21 cellular contexts compared by ENCODE assay signal in the genomic region with DNA sequence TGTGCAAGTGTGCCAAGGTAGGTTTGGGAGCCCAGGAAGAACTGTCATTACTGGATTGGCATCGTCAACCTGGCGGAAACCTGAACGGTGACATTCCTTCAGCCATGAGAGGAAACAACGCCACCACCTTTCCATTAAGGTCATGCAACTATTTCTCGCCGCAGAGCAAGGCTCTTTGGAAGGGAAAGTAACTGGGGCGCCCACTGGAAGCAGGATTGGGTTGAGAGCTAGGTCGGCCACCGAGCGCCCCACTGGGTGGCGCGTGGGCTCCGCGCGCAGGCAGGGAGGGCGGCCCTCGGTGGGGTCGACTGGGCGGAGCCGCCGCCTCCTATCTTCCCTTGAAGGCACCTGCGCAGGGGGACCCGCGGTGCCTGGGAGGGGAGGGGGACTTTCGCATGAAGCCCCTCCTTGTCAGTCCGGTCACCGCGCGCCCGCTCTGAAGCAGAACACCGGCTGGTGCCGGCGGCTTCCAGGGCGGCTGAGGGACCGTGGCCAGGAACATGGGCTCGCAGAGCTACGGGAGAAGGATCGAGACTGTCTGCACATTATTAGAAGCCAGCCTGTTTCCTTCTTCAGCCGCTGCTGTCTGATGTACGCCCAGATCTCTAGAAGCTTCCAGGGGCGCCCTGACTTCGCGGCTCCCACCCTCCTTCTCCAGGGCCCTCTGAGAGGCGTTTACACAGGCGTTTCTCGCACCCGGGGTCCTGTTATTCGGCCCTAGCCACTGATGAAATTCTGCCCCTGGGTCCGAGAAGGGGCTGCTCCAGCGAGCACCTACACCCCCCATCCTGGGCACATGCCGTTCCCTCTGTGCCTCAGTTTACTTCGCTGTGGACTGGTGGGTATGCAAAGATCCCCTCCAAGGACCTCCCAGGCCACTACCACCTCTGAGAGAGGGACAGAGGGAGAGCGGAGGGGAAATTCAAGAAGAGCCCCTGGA. TPM values are rescaled to one million over a fixed set of nuclear protein-coding genes. Genes with fewer than 3 reads are reported as not detected.
DNase-seq lines count a peak whose midpoint lies in the region; ATAC-seq, FAIRE-seq and TF ChIP-seq lines count a peak whose summit lies in the region.
"Had no signal": no experiment of that assay in that cellular context is flagged by ENCODE, and none has a peak within 500 bp of the region (broad histone marks: within the 10 kb centered on the region; RNA-seq: fewer than 3 reads in every experiment).

No MANE protein-coding gene starts in this region.

- no peak for FAIRE-seq in kidney (lab: Jason Lieb, UNC)

- 13 to 32% (median 21%) methylated on average over 15 to 53 of the region's 53 CpGs for WGBS in stomach, 5 donors

- H3K4me3 ChIP-seq in dorsolateral prefrontal cortex, result peak overlapping the region in 56 of 59 donors; percentile 16 to 69 (median 50)
- peak overlapping the region in 1 of 2 donors; percentile 35 for H3K4me3 ChIP-seq in kidney (ENCODE audit: low read length in 2 of 2)
- H3K4me3 ChIP-seq in stomach, result peak overlapping the region; percentile 14 to 28 (median 20)
- H3K4me3 ChIP-seq: smooth muscle cell had no signal

- H3K27me3 ChIP-seq in dorsolateral prefrontal cortex (peaks cover 0 to 36% (median 16%) of the 10 kb centered on the region in 45 donors), stomach (peaks cover 0 to 52% (median 26%) of the 10 kb centered on the region in 3 donors)

- intact Hi-C loops in dorsolateral prefrontal cortex (cut with DNase I), result loop anchor here (5.0 to 10.0 kb wide), 3 partner anchors 84 to 207 kb away; partner anchors contain the start of gene ZNF892 (in 1 of the 2)
- intact Hi-C loops in kidney (cut with DNase I), result no loop called here
- intact Hi-C loops in stomach (cut with DNase I; ENCODE audit: low total_unique reads), result no loop called here
- intact Hi-C loops in left colon (cut with DNase I, micrococcal nuclease), result no loop called here

- DNase-seq in activated effector memory CD4-positive, alpha-beta T cell treated with anti-CD3 and anti-CD28 coated beads, Interleukin-2, amount 50 U/mL, for 16 hours, result peak; percentile 54
- no peak for DNase-seq in activated effector memory CD4-positive, alpha-beta T cell treated with Interleukin-2 at 50 U/mL for 16 hours
- DNase-seq in dorsolateral prefrontal cortex (peak in 4 of 10 donors; percentile 21 to 58 (median 26)), kidney (peak; percentile 72), stomach (no peak), HPDE6-E6E7 (ENCODE audit: extremely low spot score) (no peak), left colon (no peak)
- DNase-seq in activated CD4-positive, CD25-positive, alpha-beta regulatory T cell (lab: John Stamatoyannopoulos, UW), result no peak
- DNase-seq: activated CD4-positive, alpha-beta T cell treated with anti-CD3 and anti-CD28 coated beads for 4 hours; effector memory CD4-positive, alpha-beta T cell; foreskin melanocyte; GOT3; kidney glomerular epithelial cell; NCI-H1694; NCI-H446 treated with DMSO at 0.1 percent for 48 hours; nephron progenitor cell; T-cell had no signal

- no peaks in the 10 kb centered on the region for H3K36me3 ChIP-seq in kidney (ENCODE audit: control insufficient read depth in 1 of 2, insufficient read depth in 2 of 2, low read length in 2 of 2)
- H3K36me3 ChIP-seq in stomach, result no peaks in the 10 kb centered on the region

- no peak for TF ChIP-seq EP300 in stomach (IDR thresholded peaks at IDR 0.05)

- no peak for ATAC-seq in left colon
- ATAC-seq: Panc1 had no signal

- H3K9ac ChIP-seq in kidney (ENCODE audit: low read length in 2 of 2), result peak overlapping the region in 1 of 2 donors; percentile 46
- H3K9ac ChIP-seq: KMS-11 had no signal

- TF ChIP-seq CTCF in dorsolateral prefrontal cortex (IDR thresholded peaks at IDR 0.05 in 54 of 56, conservative IDR thresholded peaks at IDR 0.05 in 2 of 56; ENCODE audit: low read depth in 1 of 56, partially characterized antibody in 56 of 56), result peak in 53 of 56 donors; percentile 12 to 81 (median 52)
- TF ChIP-seq CTCF in kidney (IDR thresholded peaks at IDR 0.05; ENCODE audit: borderline replicate concordance, extremely low read depth, insufficient read depth), result peak; percentile 19
- TF ChIP-seq CTCF in stomach (IDR thresholded peaks at IDR 0.05), result no peak

- peak overlapping the region in 4 of 59 donors; percentile 18 to 62 (median 50) for H3K27ac ChIP-seq in dorsolateral prefrontal cortex
- peak overlapping the region; percentile 47 to 51 for H3K27ac ChIP-seq in kidney (ENCODE audit: low read depth in 2 of 2, low read length in 2 of 2)
- H3K27ac ChIP-seq in stomach, result no peak overlapping the region
- H3K27ac ChIP-seq: KMS-11 had no signal

- TF ChIP-seq POLR2A in stomach (IDR thresholded peaks at IDR 0.05), result no peak

- peaks cover 0 to 12% of the 10 kb centered on the region in 2 donors for H3K4me1 ChIP-seq in kidney (ENCODE audit: control insufficient read depth in 1 of 2, insufficient read depth in 1 of 2, low read depth in 1 of 2, low read length in 2 of 2)
- H3K4me1 ChIP-seq in stomach, result peaks cover 0 to 8% (median 3%) of the 10 kb centered on the region in 4 donors

- H3K9me3 ChIP-seq in kidney (ENCODE audit: control insufficient read depth in 1 of 2, low read length in 2 of 2) (no peaks in the 10 kb centered on the region), stomach (no peaks in the 10 kb centered on the region)

RNA-seq across cellular contexts. Expression of gene MAL, which starts 27.3 kb away (rescaled TPM):
- 100 to 1,000 TPM in 74 of 120 experiments, 10 to 100 TPM in 46; 24.0 to 522 (median 118) TPM for total RNA-seq in dorsolateral prefrontal cortex
- total RNA-seq in kidney, result 477 TPM
- 1,006 TPM for polyA plus RNA-seq in kidney (ENCODE audit: insufficient read depth, low read depth, low replicate concordance)
- total RNA-seq in stomach, result 10 to 100 TPM in 3 of 5 donors, 1 to 10 TPM in 2; 3.2 to 95.5 (median 15.8) TPM
- polyA plus RNA-seq in stomach, result 100 to 1,000 TPM in 1 of 3 donors, 10 to 100 TPM in 2; 14.8 to 198 (median 67.2) TPM
- 1 to 10 TPM; 1.6 to 4.2 TPM for total RNA-seq in left colon
- total RNA-seq: smooth muscle cell, subcutaneous adipose tissue had no signal
- polyA plus RNA-seq: smooth muscle cell had no signal

Comparison
In these comparisons a context has a peak if more than half of its experiments do, and no peak if none do; other contexts are left out.
1. DNase-seq: peak in activated effector memory CD4-positive, alpha-beta T cell treated with anti-CD3 and anti-CD28 coated beads, Interleukin-2, amount 50 U/mL, for 16 hours (single experiment) and kidney (single experiment); none in activated effector memory CD4-positive, alpha-beta T cell treated with Interleukin-2 at 50 U/mL for 16 hours (single experiment), stomach (single experiment), activated CD4-positive, CD25-positive, alpha-beta regulatory T cell (0 of 4), HPDE6-E6E7 (single experiment) and left colon (0 of 2).
2. H3K27ac ChIP-seq: peak in kidney (2 of 2); none in stomach (0 of 5).
3. CTCF ChIP-seq: peak in dorsolateral prefrontal cortex (53 of 56) and kidney (single experiment); none in stomach (0 of 7).
4. intact Hi-C loops: an anchor here in dorsolateral prefrontal cortex (5.0 to 10.0 kb wide); none called in kidney, stomach and left colon.